Comparison of ENCODE assay signal across 8 cellular contexts in genomic region chrX:4878642-4879041, GRCh38.
"Had no signal": no experiment of that assay in that cellular context is flagged by ENCODE, and none has a peak within 500 bp of the region (broad histone marks: within the 10 kb centered on the region; RNA-seq: fewer than 3 reads in every experiment).

No MANE protein-coding gene starts in this region.

- H3K27ac ChIP-seq: HL-60 had no signal

- H3K36me3 Mint-ChIP-seq: IgD-negative memory B cell had no signal

- H3K4me1 Mint-ChIP-seq: GM23338, IgD-negative memory B cell had no signal

- H3K4me2 ChIP-seq: GM23338 had no signal

- H3K4me3 ChIP-seq: GM23338, HAP-1 had no signal

- H3K27ac Mint-ChIP-seq: GM23338, HFFc6, IgD-negative memory B cell had no signal

- H3K4me1 ChIP-seq: HAP-1 had no signal

- ATAC-seq: GM23338, HCT116 had no signal

- H3K4me3 Mint-ChIP-seq: GM23338, HFFc6, IgD-negative memory B cell had no signal

- H3K9me3 Mint-ChIP-seq: GM23338, HFFc6 had no signal

- DNase-seq: H7, HFFc6, KG1 had no signal

- H3K36me3 ChIP-seq: HAP-1 had no signal

- H3K9me3 ChIP-seq: HAP-1 had no signal

- H2AFZ ChIP-seq: GM23338 had no signal

- H3K27me3 Mint-ChIP-seq: IgD-negative memory B cell had no signal
